Comparison of ENCODE assay signal across 12 cellular contexts in genomic region chr4:176191974-176192373, GRCh38. TPM values are rescaled to one million over a fixed set of nuclear protein-coding genes. Genes with fewer than 3 reads are reported as not detected.
DNase-seq lines count a peak whose midpoint lies in the region; ATAC-seq and TF ChIP-seq lines count a peak whose summit lies in the region.
"Had no signal": no experiment of that assay in that cellular context is flagged by ENCODE, and none has a peak within 500 bp of the region (broad histone marks: within the 10 kb centered on the region; RNA-seq: fewer than 3 reads in every experiment).

No MANE protein-coding gene starts in this region.

- H3K9me3 ChIP-seq in breast epithelium, result no peaks in the 10 kb centered on the region
- no peaks in the 10 kb centered on the region for H3K9me3 ChIP-seq in mammary epithelial cell (replicated peaks; ENCODE audit: insufficient read depth, low read length)
- H3K9me3 ChIP-seq in left lung, result no peaks in the 10 kb centered on the region

- peak overlapping the region; percentile 26 for H2AFZ ChIP-seq in mammary epithelial cell (ENCODE audit: low read depth, low read length)

- no peaks in the 10 kb centered on the region for H3K9me3 Mint-ChIP-seq in MCF 10A (ENCODE audit: unreplicated experiment)

- in situ Hi-C loops in mammary epithelial cell (cut with MboI; ENCODE audit: low sequenced_read_pairs in 2 of 2), result no loop called here

- no peak overlapping the region for H3K27ac Mint-ChIP-seq in MCF 10A (ENCODE audit: low read depth, unreplicated experiment)
- H3K27ac Mint-ChIP-seq: activated CD8-positive, alpha-beta memory T cell treated with anti-CD3 and anti-CD28 coated beads, Interleukin-2, amount 10 ng/mL, durations not matched to agents 7 days and 5 days had no signal

- no peak for TF ChIP-seq CTCF in MCF 10A (IDR thresholded peaks at IDR 0.05; ENCODE audit: unreplicated experiment)
- TF ChIP-seq CTCF in breast epithelium (IDR thresholded peaks at IDR 0.05), result no peak
- peak in 1 of 2 donors; percentile 3 for TF ChIP-seq CTCF in mammary epithelial cell (conservative IDR thresholded peaks at IDR 0.05 in 1 of 2, IDR thresholded peaks at IDR 0.05 in 1 of 2; ENCODE audit: extremely low read depth in 1 of 2, insufficient read depth in 1 of 2, low read depth in 1 of 2, low read length in 2 of 2)
- no peak for TF ChIP-seq CTCF in left lung (IDR thresholded peaks at IDR 0.05)

- H3K4me3 Mint-ChIP-seq in MCF 10A (ENCODE audit: unreplicated experiment), result no peak overlapping the region
- H3K4me3 Mint-ChIP-seq: activated CD8-positive, alpha-beta memory T cell treated with anti-CD3 and anti-CD28 coated beads, Interleukin-2, amount 10 ng/mL, durations not matched to agents 7 days and 5 days had no signal

- no peak for TF ChIP-seq POLR2A in breast epithelium (IDR thresholded peaks at IDR 0.05)

- intact Hi-C loops in MCF 10A (cut with micrococcal nuclease) (loop anchor here (2.0 kb wide), 1 partner anchor 41 kb away; no protein-coding TSS in a partner anchor), breast epithelium (cut with DNase I; ENCODE audit: low total_unique reads) (no loop called here), mammary epithelial cell (cut with micrococcal nuclease) (loop anchor here (5.0 kb wide), 1 partner anchor 815 kb away; no protein-coding TSS in a partner anchor), left lung (cut with DNase I) (no loop called here)

- DNase-seq in MCF 10A (ENCODE audit: unreplicated experiment), result peak; percentile 30
- no peak for DNase-seq in breast epithelium (ENCODE audit: low spot score in 2 of 2)
- peak; percentile 75 for DNase-seq in NCI-H2171 treated with DMSO at 0.1 percent for 48 hours (lab: John Stamatoyannopoulos, UW)
- DNase-seq in mammary epithelial cell, result no peak
- no peak for DNase-seq in NCI-H446 treated with DMSO at 0.1 percent for 48 hours (lab: John Stamatoyannopoulos, UW)
- no peak for DNase-seq in stimulated activated CD4-positive, alpha-beta T cell treated with anti-CD3 and anti-CD28 coated beads, Interleukin-12 subunit alpha, Interleukin-12 subunit beta, amount 100 ng/mL, for 4 hours
- no peak for DNase-seq in left lung
- no peak for DNase-seq in HT-29 (ENCODE audit: low spot score)
- DNase-seq: activated CD8-positive, alpha-beta memory T cell treated with anti-CD3 and anti-CD28 coated beads, Interleukin-2, amount 10 ng/mL, durations not matched to agents 7 days and 5 days; head of caudate nucleus; KBM-7 had no signal

- H3K79me2 ChIP-seq in mammary epithelial cell (ENCODE audit: insufficient read depth, low read length), result no peaks in the 10 kb centered on the region

- 14% methylated on average over 1 of the region's 1 CpG for WGBS in mammary epithelial cell (ENCODE audit: low coverage, missing lambda C conversion rate)

- H3K9ac ChIP-seq in mammary epithelial cell (ENCODE audit: insufficient read depth, low read length), result no peak overlapping the region

- H3K27me3 Mint-ChIP-seq in MCF 10A (ENCODE audit: insufficient read depth, unreplicated experiment), result no peaks in the 10 kb centered on the region

- H3K27ac ChIP-seq in breast epithelium (no peak overlapping the region), mammary epithelial cell (ENCODE audit: insufficient read depth, low read depth, low read length) (no peak overlapping the region), left lung (no peak overlapping the region)

- POLR2A ChIA-PET in MCF 10A (lab: Yijun Ruan, JAX), result interaction anchor here (1.0 kb wide), 1 partner anchor 130 kb away, joined by 4 read pairs; no protein-coding TSS in a partner anchor

- H3K4me1 ChIP-seq in breast epithelium (no peaks in the 10 kb centered on the region), mammary epithelial cell (ENCODE audit: insufficient read depth, low read length) (peaks cover 34% of the 10 kb centered on the region), left lung (peaks cover 4 to 6% of the 10 kb centered on the region in 2 donors)

- ATAC-seq in left lung, result no peak
- ATAC-seq: activated CD8-positive, alpha-beta memory T cell treated with anti-CD3 and anti-CD28 coated beads, Interleukin-2, amount 10 ng/mL, durations not matched to agents 7 days and 5 days had no signal

- H3K36me3 ChIP-seq in breast epithelium (no peaks in the 10 kb centered on the region), mammary epithelial cell (ENCODE audit: insufficient read depth, low read length) (no peaks in the 10 kb centered on the region), left lung (no peaks in the 10 kb centered on the region)

- H3K4me1 Mint-ChIP-seq in MCF 10A (ENCODE audit: insufficient read depth, unreplicated experiment), result peaks cover 7% of the 10 kb centered on the region

- H3K27me3 ChIP-seq in breast epithelium (no peaks in the 10 kb centered on the region), mammary epithelial cell (ENCODE audit: insufficient read depth, low read length) (no peaks in the 10 kb centered on the region), left lung (peaks cover 0 to 5% of the 10 kb centered on the region in 2 donors)

- BruUV-seq in MCF 10A (replicated peaks; lab: Mats Ljungman, UMichigan) (no TSS peak), mammary epithelial cell (replicated peaks; lab: Mats Ljungman, UMichigan) (no TSS peak)

- H3K4me3 ChIP-seq in breast epithelium (no peak overlapping the region), mammary epithelial cell (replicated peaks in 1 of 3; ENCODE audit: insufficient read depth in 1 of 3, low read depth in 2 of 3, low read length in 3 of 3) (no peak overlapping the region), left lung (no peak overlapping the region)

- CTCF ChIA-PET in MCF 10A (lab: Yijun Ruan, JAX), result no interaction called here
- CTCF ChIA-PET in mammary epithelial cell (lab: Charles Lee; ENCODE audit: low non-redundant PET), result no interaction called here

- H4K20me1 ChIP-seq in mammary epithelial cell (ENCODE audit: insufficient read depth, low read length), result no peaks in the 10 kb centered on the region

- H3K4me2 ChIP-seq in mammary epithelial cell (ENCODE audit: insufficient read depth, low read depth, low read length), result no peak overlapping the region

- H3K36me3 Mint-ChIP-seq in MCF 10A (ENCODE audit: insufficient read depth, unreplicated experiment), result peaks cover 6% of the 10 kb centered on the region

- dilution Hi-C loops in mammary epithelial cell (cut with HindIII; ENCODE audit: low sequenced_read_pairs), result no loop called here

RNA-seq across cellular contexts. Expression of gene SPATA4, which starts 3.4 kb away (rescaled TPM):
- 0.21 and 0.44 TPM in 2 replicates for total RNA-seq in MCF 10A (2022)
- total RNA-seq in breast epithelium, result 1 to 10 TPM in 1 of 3 donors, under 1 TPM in 1, not detected in 1; 0.66 to 1.3 TPM
- under 1 TPM; 0.17 to 0.94 TPM for total RNA-seq in mammary epithelial cell
- polyA plus RNA-seq in mammary epithelial cell, result 0.06 TPM
- not detected for polyA minus RNA-seq in mammary epithelial cell
- under 1 TPM; 0.20 to 0.84 TPM for total RNA-seq in left lung
- not detected in 2 replicates for total RNA-seq in HT-29 (2014; rRNA removed; shearing (Covaris generic))
- total RNA-seq: activated CD8-positive, alpha-beta memory T cell treated with anti-CD3 and anti-CD28 coated beads, Interleukin-2, amount 10 ng/mL, durations not matched to agents 7 days and 5 days; mesenteric fat pad had no signal

Comparison
In these comparisons a context has a peak if more than half of its experiments do, and no peak if none do; other contexts are left out.
1. DNase-seq: peak in MCF 10A (single experiment) and NCI-H2171 treated with DMSO at 0.1 percent for 48 hours (single experiment); none in breast epithelium (0 of 2), mammary epithelial cell (single experiment), NCI-H446 treated with DMSO at 0.1 percent for 48 hours (single experiment), stimulated activated CD4-positive, alpha-beta T cell treated with anti-CD3 and anti-CD28 coated beads, Interleukin-12 subunit alpha, Interleukin-12 subunit beta, amount 100 ng/mL, for 4 hours (single experiment), left lung (0 of 2) and HT-29 (single experiment).
2. intact Hi-C loops: an anchor here in MCF 10A (2.0 kb wide) and mammary epithelial cell (5.0 kb wide); none called in breast epithelium and left lung.